ENCODE assay signal across 25 cellular contexts in the genomic region with DNA sequence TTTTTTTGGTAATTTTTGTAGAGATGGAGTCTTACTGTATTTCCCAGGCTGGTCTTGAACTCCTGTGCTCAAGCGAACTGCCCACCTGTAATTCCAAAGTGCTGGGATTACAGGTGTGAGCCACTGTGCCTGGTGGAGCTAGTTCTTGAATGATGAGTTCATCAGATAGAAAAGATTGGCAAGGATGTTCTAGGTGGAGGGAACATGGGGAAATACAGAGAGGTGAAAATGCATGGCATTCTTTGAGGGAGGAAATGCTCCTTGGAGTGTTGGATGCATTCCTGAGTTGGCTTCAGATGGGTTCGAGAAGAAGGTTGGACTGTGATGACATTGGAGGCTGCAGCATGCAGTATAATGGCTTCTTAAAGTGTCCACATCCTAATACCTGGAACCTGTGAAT.
"Had no signal": no experiment of that assay in that cellular context is flagged by ENCODE, and none has a peak within 500 bp of the region (broad histone marks: within the 10 kb centered on the region; RNA-seq: fewer than 3 reads in every experiment).

No MANE protein-coding gene starts in this region.

- H3K27ac ChIP-seq: left ventricle myocardium inferior, ovary, skin epidermis, suprapubic skin, thoracic aorta, tibial artery, upper lobe of right lung had no signal

- DNase-seq: hypothalamus; immature natural killer cell; kidney; left ventricle myocardium inferior; midbrain; mucosa of descending colon; naive thymus-derived CD4-positive, alpha-beta T cell; ovary; retina; right cardiac atrium; stimulated activated CD4-positive, alpha-beta T cell treated with anti-CD3 and anti-CD28 coated beads, Interleukin-12 subunit alpha, Interleukin-12 subunit beta, amount 100 ng/mL, for 4 hours; stimulated activated CD4-positive, alpha-beta T cell treated with anti-CD3 and anti-CD28 coated beads, Interleukin-15, amount 100 ng/mL, for 24 hours; stimulated activated CD4-positive, alpha-beta T cell treated with anti-CD3 and anti-CD28 coated beads, Interleukin-2, amount 100 ng/mL, for 24 hours; stimulated activated CD4-positive, alpha-beta T cell treated with anti-CD3 and anti-CD28 coated beads, Interleukin-4, amount 100 ng/mL, for 1 hour; stimulated activated naive B cell treated with anti-CD40 and anti-IgM and Interleukin-4, amounts not matched to agents 10 μg/mL and 1 μg/mL and 100 μg/mL, for 72 hours; stimulated activated naive CD8-positive, alpha-beta T cell treated with anti-CD3 and anti-CD28 coated beads, Interleukin-15, Interleukin-2, amounts not matched to agents 100 U/mL and 50 U/mL, for 24 hours; tibial artery; upper lobe of right lung had no signal

- H3K27ac Mint-ChIP-seq: immature natural killer cell; naive thymus-derived CD4-positive, alpha-beta T cell; natural killer cell treated with Interleukin-12 subunit alpha and Interleukin-12 subunit beta and Interleukin-15 and Interleukin-18, amount 100 ng/mL, for 72 hours; progenitor cell of endocrine pancreas had no signal

- H3K9me3 ChIP-seq: left ventricle myocardium inferior, mucosa of descending colon, ovary, suprapubic skin, thoracic aorta, tibial artery, upper lobe of right lung had no signal

- H3K4me3 Mint-ChIP-seq: natural killer cell treated with Interleukin-12 subunit alpha and Interleukin-12 subunit beta and Interleukin-15 and Interleukin-18, amount 100 ng/mL, for 72 hours; stimulated activated naive B cell treated with anti-CD40 and anti-IgM and Interleukin-4, amounts not matched to agents 10 μg/mL and 1 μg/mL and 100 μg/mL, for 72 hours had no signal

- ATAC-seq: naive thymus-derived CD4-positive, alpha-beta T cell; natural killer cell treated with Interleukin-12 subunit alpha and Interleukin-12 subunit beta and Interleukin-15 and Interleukin-18, amount 100 ng/mL, for 72 hours; right cardiac atrium; sciatic nerve; stimulated activated naive B cell treated with anti-CD40 and anti-IgM and Interleukin-4, amounts not matched to agents 10 μg/mL and 1 μg/mL and 100 μg/mL, for 72 hours; stimulated activated naive CD8-positive, alpha-beta T cell treated with anti-CD3 and anti-CD28 coated beads, Interleukin-15, Interleukin-2, amounts not matched to agents 100 U/mL and 50 U/mL, for 24 hours; upper lobe of right lung had no signal

- H3K4me3 ChIP-seq: left ventricle myocardium inferior, lung, mucosa of descending colon, ovary, skin epidermis, suprapubic skin, thoracic aorta, tibial artery, upper lobe of right lung had no signal

- H3K9me3 Mint-ChIP-seq: natural killer cell treated with Interleukin-12 subunit alpha and Interleukin-12 subunit beta and Interleukin-15 and Interleukin-18, amount 100 ng/mL, for 72 hours; stimulated activated naive B cell treated with anti-CD40 and anti-IgM and Interleukin-4, amounts not matched to agents 10 μg/mL and 1 μg/mL and 100 μg/mL, for 72 hours had no signal

- H3K27me3 ChIP-seq: ovary, suprapubic skin, tibial artery, upper lobe of right lung had no signal

- H3K36me3 ChIP-seq: ovary, thoracic aorta, upper lobe of right lung had no signal

- H3K27me3 Mint-ChIP-seq: natural killer cell treated with Interleukin-12 subunit alpha and Interleukin-12 subunit beta and Interleukin-15 and Interleukin-18, amount 100 ng/mL, for 72 hours; progenitor cell of endocrine pancreas; stimulated activated naive B cell treated with anti-CD40 and anti-IgM and Interleukin-4, amounts not matched to agents 10 μg/mL and 1 μg/mL and 100 μg/mL, for 72 hours had no signal
